In genomic region chr3:159917141-159917540, GRCh38 we compare ENCODE assay signal across 28 cellular contexts.
"Had no signal": no experiment of that assay in that cellular context is flagged by ENCODE, and none has a peak within 500 bp of the region (broad histone marks: within the 10 kb centered on the region; RNA-seq: fewer than 3 reads in every experiment).

No MANE protein-coding gene starts in this region.

- H3K27ac ChIP-seq: body of pancreas, foreskin keratinocyte, gastrocnemius medialis, heart left ventricle had no signal

- DNase-seq: activated CD4-positive, alpha-beta memory T cell treated with anti-CD3 and anti-CD28 coated beads for 36 hours; activated CD4-positive, alpha-beta T cell treated with anti-CD3 and anti-CD28 coated beads for 36 hours; activated CD4-positive, alpha-beta T cell treated with anti-CD3 and anti-CD28 coated beads, Interleukin-2, amount 10 ng/mL, durations not matched to agents 24 days and 14 days; activated CD4-positive, CD25-positive, alpha-beta regulatory T cell; activated CD4-positive, CD25-positive, alpha-beta regulatory T cell treated with anti-CD3 and anti-CD28 coated beads, Interleukin-2, amount 50 U/mL, for 72 hours; activated CD8-positive, alpha-beta memory T cell treated with anti-CD3 and anti-CD28 coated beads, Interleukin-2, amount 10 ng/mL, durations not matched to agents 7 days and 5 days; activated CD8-positive, alpha-beta memory T cell treated with anti-CD3 and anti-CD28 coated beads, Interleukin-2, amount 50 U/mL, for 4 hours; activated CD8-positive, alpha-beta T cell treated with anti-CD3 and anti-CD28 coated beads, Interleukin-2, amount 10 ng/mL, durations not matched to agents 7 days and 5 days; activated effector memory CD4-positive, alpha-beta T cell treated with anti-CD3 and anti-CD28 coated beads, Interleukin-2, amount 50 U/mL, for 16 hours; activated naive CD4-positive, alpha-beta T cell treated with anti-CD3 and anti-CD28 coated beads, Interleukin-2, amount 10 ng/mL, durations not matched to agents 7 days and 5 days; activated naive CD8-positive, alpha-beta T cell treated with anti-CD3 and anti-CD28 coated beads, Interleukin-2, amount 10 ng/mL, durations not matched to agents 7 days and 5 days; activated T-cell treated with anti-CD3 and anti-CD28 coated beads, Interleukin-2, amount 50 U/mL, for 1 hour; activated T-cell treated with anti-CD3 and anti-CD28 coated beads, Interleukin-2, amount 50 U/mL, for 48 hours; aorta; body of pancreas; caudate nucleus; cortex of kidney; effector memory CD4-positive, alpha-beta T cell; endodermal cell; foreskin keratinocyte; gastrocnemius medialis; glutamatergic neuron; heart left ventricle; T-helper 2 cell had no signal

- H3K9me3 ChIP-seq: body of pancreas, gastrocnemius medialis had no signal

- H3K4me1 Mint-ChIP-seq: activated CD4-positive, alpha-beta T cell treated with anti-CD3 and anti-CD28 coated beads for 36 hours; activated CD4-positive, alpha-beta T cell treated with anti-CD3 and anti-CD28 coated beads, Interleukin-2, amount 10 ng/mL, durations not matched to agents 24 days and 14 days; activated CD8-positive, alpha-beta memory T cell treated with anti-CD3 and anti-CD28 coated beads, Interleukin-2, amount 10 ng/mL, durations not matched to agents 7 days and 5 days; activated naive CD4-positive, alpha-beta T cell treated with anti-CD3 and anti-CD28 coated beads, Interleukin-2, amount 10 ng/mL, durations not matched to agents 7 days and 5 days; activated naive CD8-positive, alpha-beta T cell treated with anti-CD3 and anti-CD28 coated beads, Interleukin-2, amount 10 ng/mL, durations not matched to agents 7 days and 5 days had no signal

- H3K9me3 Mint-ChIP-seq: activated CD4-positive, alpha-beta memory T cell treated with anti-CD3 and anti-CD28 coated beads for 36 hours; activated CD4-positive, alpha-beta T cell treated with anti-CD3 and anti-CD28 coated beads, Interleukin-2, amount 10 ng/mL, durations not matched to agents 24 days and 14 days; activated naive CD4-positive, alpha-beta T cell treated with anti-CD3 and anti-CD28 coated beads, Interleukin-2, amount 10 ng/mL, durations not matched to agents 7 days and 5 days; activated naive CD4-positive, alpha-beta T cell treated with anti-CD3 and anti-CD28 coated beads, Interleukin-2, amount 50 U/mL, for 72 hours; activated T-helper 1 cell treated with anti-CD3 and anti-CD28 coated beads, Interleukin-12 subunit alpha, Interleukin-12 subunit beta, Interleukin-2, Interleukin-4 antibody, amounts not matched to agents 30 ng/mL and 10 ng/mL and 1 ng/mL, durations not matched to agents 14 hours and 24 hours and 36 hours; activated T-helper 2 cell treated with anti-CD3 and anti-CD28 coated beads, Interferon-gamma antibody, Interleukin-2, Interleukin-4, amounts not matched to agents 10 μg/mL and 5 μg/mL and 100 μg/mL, durations not matched to agents 14 hours and 24 hours and 36 hours; endodermal cell had no signal

- H3K27ac Mint-ChIP-seq: activated CD4-positive, alpha-beta memory T cell treated with anti-CD3 and anti-CD28 coated beads for 36 hours; activated CD4-positive, alpha-beta T cell treated with anti-CD3 and anti-CD28 coated beads for 36 hours; activated CD4-positive, alpha-beta T cell treated with anti-CD3 and anti-CD28 coated beads, Interleukin-2, amount 10 ng/mL, durations not matched to agents 24 days and 14 days; activated CD8-positive, alpha-beta memory T cell treated with anti-CD3 and anti-CD28 coated beads, Interleukin-2, amount 10 ng/mL, durations not matched to agents 7 days and 5 days; activated CD8-positive, alpha-beta T cell treated with anti-CD3 and anti-CD28 coated beads, Interleukin-2, amount 10 ng/mL, durations not matched to agents 7 days and 5 days; activated naive CD4-positive, alpha-beta T cell treated with anti-CD3 and anti-CD28 coated beads, Interleukin-2, amount 10 ng/mL, durations not matched to agents 7 days and 5 days; activated naive CD4-positive, alpha-beta T cell treated with anti-CD3 and anti-CD28 coated beads, Interleukin-2, amount 50 U/mL, for 72 hours; activated naive CD8-positive, alpha-beta T cell treated with anti-CD3 and anti-CD28 coated beads, Interleukin-2, amount 10 ng/mL, durations not matched to agents 7 days and 5 days; activated T-helper 1 cell treated with anti-CD3 and anti-CD28 coated beads, Interleukin-12 subunit alpha, Interleukin-12 subunit beta, Interleukin-2, Interleukin-4 antibody, amounts not matched to agents 30 ng/mL and 10 ng/mL and 1 ng/mL, durations not matched to agents 14 hours and 24 hours and 36 hours; activated T-helper 2 cell treated with anti-CD3 and anti-CD28 coated beads, Interferon-gamma antibody, Interleukin-2, Interleukin-4, amounts not matched to agents 10 μg/mL and 5 μg/mL and 100 μg/mL, durations not matched to agents 14 hours and 24 hours and 36 hours; endodermal cell had no signal

- H3K27me3 ChIP-seq: body of pancreas, foreskin keratinocyte, gastrocnemius medialis, heart left ventricle had no signal

- H3K36me3 Mint-ChIP-seq: activated CD4-positive, alpha-beta memory T cell treated with anti-CD3 and anti-CD28 coated beads for 36 hours; activated CD8-positive, alpha-beta memory T cell treated with anti-CD3 and anti-CD28 coated beads, Interleukin-2, amount 10 ng/mL, durations not matched to agents 7 days and 5 days; activated naive CD4-positive, alpha-beta T cell treated with anti-CD3 and anti-CD28 coated beads, Interleukin-2, amount 10 ng/mL, durations not matched to agents 7 days and 5 days; activated naive CD4-positive, alpha-beta T cell treated with anti-CD3 and anti-CD28 coated beads, Interleukin-2, amount 50 U/mL, for 72 hours; activated naive CD8-positive, alpha-beta T cell treated with anti-CD3 and anti-CD28 coated beads, Interleukin-2, amount 10 ng/mL, durations not matched to agents 7 days and 5 days had no signal

- H3K4me3 Mint-ChIP-seq: activated CD4-positive, alpha-beta memory T cell treated with anti-CD3 and anti-CD28 coated beads for 36 hours; activated CD4-positive, alpha-beta T cell treated with anti-CD3 and anti-CD28 coated beads for 36 hours; activated CD4-positive, alpha-beta T cell treated with anti-CD3 and anti-CD28 coated beads, Interleukin-2, amount 10 ng/mL, durations not matched to agents 24 days and 14 days; activated CD8-positive, alpha-beta memory T cell treated with anti-CD3 and anti-CD28 coated beads, Interleukin-2, amount 10 ng/mL, durations not matched to agents 7 days and 5 days; activated CD8-positive, alpha-beta T cell treated with anti-CD3 and anti-CD28 coated beads, Interleukin-2, amount 10 ng/mL, durations not matched to agents 7 days and 5 days; activated naive CD4-positive, alpha-beta T cell treated with anti-CD3 and anti-CD28 coated beads, Interleukin-2, amount 10 ng/mL, durations not matched to agents 7 days and 5 days; activated naive CD8-positive, alpha-beta T cell treated with anti-CD3 and anti-CD28 coated beads, Interleukin-2, amount 10 ng/mL, durations not matched to agents 7 days and 5 days; activated T-helper 1 cell treated with anti-CD3 and anti-CD28 coated beads, Interleukin-12 subunit alpha, Interleukin-12 subunit beta, Interleukin-2, Interleukin-4 antibody, amounts not matched to agents 30 ng/mL and 10 ng/mL and 1 ng/mL, durations not matched to agents 14 hours and 24 hours and 36 hours; endodermal cell had no signal

- H3K4me3 ChIP-seq: body of pancreas, gastrocnemius medialis, heart left ventricle had no signal

- H3K36me3 ChIP-seq: gastrocnemius medialis, heart left ventricle had no signal

- H3K4me1 ChIP-seq: body of pancreas, foreskin keratinocyte, gastrocnemius medialis had no signal

- ATAC-seq: activated CD4-positive, alpha-beta T cell treated with anti-CD3 and anti-CD28 coated beads for 36 hours; activated CD8-positive, alpha-beta memory T cell treated with anti-CD3 and anti-CD28 coated beads, Interleukin-2, amount 10 ng/mL, durations not matched to agents 7 days and 5 days; activated CD8-positive, alpha-beta T cell treated with anti-CD3 and anti-CD28 coated beads, Interleukin-2, amount 10 ng/mL, durations not matched to agents 7 days and 5 days; activated naive CD4-positive, alpha-beta T cell treated with anti-CD3 and anti-CD28 coated beads, Interleukin-2, amount 50 U/mL, for 72 hours; body of pancreas; esophagus mucosa; foreskin keratinocyte; gastrocnemius medialis; heart left ventricle had no signal
